In the genomic region with DNA sequence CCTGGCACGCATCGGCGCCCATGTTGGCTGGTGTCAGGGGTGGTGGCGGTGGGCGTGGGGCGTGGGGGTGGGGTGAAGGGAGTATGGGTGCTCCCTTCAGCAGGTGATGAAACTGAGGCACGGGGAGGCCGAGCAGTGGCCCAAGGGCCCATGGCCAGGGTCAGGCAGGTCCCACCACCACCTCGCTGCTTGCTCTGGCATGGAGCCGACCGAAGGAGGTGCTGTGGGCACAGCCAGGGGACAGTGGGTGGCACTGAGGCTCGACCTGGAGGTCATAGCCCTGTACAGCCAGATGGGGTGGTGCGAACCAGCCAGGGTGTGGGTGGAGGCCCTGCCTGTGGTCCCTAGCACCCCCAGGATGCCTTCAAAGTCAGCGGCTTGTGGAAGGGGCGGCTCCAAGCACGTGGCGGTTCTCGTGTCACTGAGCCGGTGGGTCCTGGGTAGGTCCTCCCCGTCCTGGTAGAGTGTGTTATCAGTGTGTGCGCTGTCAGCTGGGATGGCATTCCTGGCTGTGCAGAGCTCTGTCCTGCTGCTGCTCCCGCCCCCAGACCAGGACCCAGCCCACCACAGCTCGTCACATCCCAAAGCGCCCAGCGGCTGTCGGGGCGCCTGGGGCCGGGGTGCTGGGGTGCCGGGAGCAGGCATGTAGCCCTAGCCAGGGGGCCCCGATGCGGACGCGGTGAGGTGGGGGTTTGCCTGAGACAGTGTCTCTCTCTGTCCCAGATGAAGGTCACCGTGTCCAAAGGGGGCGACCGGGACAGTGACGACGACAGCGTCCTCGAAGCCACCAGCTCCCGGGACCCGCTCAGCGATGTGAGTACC, we compare ENCODE assay signal across 1 cellular context.
TF ChIP-seq lines count a peak whose summit lies in the region.

No MANE protein-coding gene starts in this region.

TF ChIP-seq in H1, 55 proteins besides CTCF, POLR2A, EP300 and RAD21:
- TF ChIP-seq NANOG (IDR thresholded peaks at IDR 0.05; ENCODE audit: insufficient read depth, low read depth, low read length, poor library complexity, severe bottlenecking) (no peak), CTBP2 (IDR thresholded peaks at IDR 0.05; ENCODE audit: borderline replicate concordance, insufficient read depth, insufficient read length, low read length) (no peak), ZNF274 (IDR thresholded peaks at IDR 0.05; ENCODE audit: borderline replicate concordance, extremely low read depth, low read length) (no peak), NRF1 (IDR thresholded peaks at IDR 0.05; ENCODE audit: low read depth, low read length) (no peak), TAF7 (optimal IDR thresholded peaks at IDR 0.05; ENCODE audit: borderline replicate concordance, low read depth, low read length) (no peak), POU5F1 (IDR thresholded peaks at IDR 0.05; ENCODE audit: low read depth, low read length) (no peak), CBX5 (IDR thresholded peaks at IDR 0.05; ENCODE audit: low read depth, low read length) (no peak), POLR2AphosphoS5 (IDR thresholded peaks at IDR 0.05; ENCODE audit: low read depth, low read length) (no peak), TEAD4 (IDR thresholded peaks at IDR 0.05; ENCODE audit: low read depth, low read length) (no peak), HDAC2 (IDR thresholded peaks at IDR 0.05; ENCODE audit: borderline replicate concordance in 1 of 2, low read depth in 2 of 2, low read length in 2 of 2) (no peak), KDM1A (IDR thresholded peaks at IDR 0.05; ENCODE audit: borderline replicate concordance, low read length) (no peak), RBBP5 (IDR thresholded peaks at IDR 0.05; ENCODE audit: borderline replicate concordance, low read depth, low read length) (no peak), EGR1 (IDR thresholded peaks at IDR 0.05; ENCODE audit: borderline replicate concordance, low read depth, low read length) (no peak), BCL11A (IDR thresholded peaks at IDR 0.05; ENCODE audit: low read depth in 2 of 2, low read length in 2 of 2) (no peak), SP4 (IDR thresholded peaks at IDR 0.05; ENCODE audit: low read length) (no peak)
- TF ChIP-seq, protein P1, sequence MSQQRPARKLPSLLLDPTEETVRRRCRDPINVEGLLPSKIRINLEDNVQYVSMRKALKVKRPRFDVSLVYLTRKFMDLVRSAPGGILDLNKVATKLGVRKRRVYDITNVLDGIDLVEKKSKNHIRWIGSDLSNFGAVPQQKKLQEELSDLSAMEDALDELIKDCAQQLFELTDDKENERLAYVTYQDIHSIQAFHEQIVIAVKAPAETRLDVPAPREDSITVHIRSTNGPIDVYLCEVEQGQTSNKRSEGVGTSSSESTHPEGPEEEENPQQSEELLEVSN (IDR thresholded peaks at IDR 0.05), result no peak
- TF ChIP-seq, protein P2, sequence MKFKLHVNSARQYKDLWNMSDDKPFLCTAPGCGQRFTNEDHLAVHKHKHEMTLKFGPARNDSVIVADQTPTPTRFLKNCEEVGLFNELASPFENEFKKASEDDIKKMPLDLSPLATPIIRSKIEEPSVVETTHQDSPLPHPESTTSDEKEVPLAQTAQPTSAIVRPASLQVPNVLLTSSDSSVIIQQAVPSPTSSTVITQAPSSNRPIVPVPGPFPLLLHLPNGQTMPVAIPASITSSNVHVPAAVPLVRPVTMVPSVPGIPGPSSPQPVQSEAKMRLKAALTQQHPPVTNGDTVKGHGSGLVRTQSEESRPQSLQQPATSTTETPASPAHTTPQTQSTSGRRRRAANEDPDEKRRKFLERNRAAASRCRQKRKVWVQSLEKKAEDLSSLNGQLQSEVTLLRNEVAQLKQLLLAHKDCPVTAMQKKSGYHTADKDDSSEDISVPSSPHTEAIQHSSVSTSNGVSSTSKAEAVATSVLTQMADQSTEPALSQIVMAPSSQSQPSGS (IDR thresholded peaks at IDR 0.05; ENCODE audit: low read length), result no peak
